Comparison of ENCODE assay signal across 38 cellular contexts in genomic region chr9:130632841-130633240, GRCh38. TPM values are rescaled to one million over a fixed set of nuclear protein-coding genes. Genes with fewer than 3 reads are reported as not detected.
"Had no signal": no experiment of that assay in that cellular context is flagged by ENCODE, and none has a peak within 500 bp of the region (broad histone marks: within the 10 kb centered on the region; RNA-seq: fewer than 3 reads in every experiment).

No MANE protein-coding gene starts in this region.

- H3K27ac Mint-ChIP-seq: activated CD4-positive, alpha-beta memory T cell treated with anti-CD3 and anti-CD28 coated beads for 36 hours; activated CD4-positive, alpha-beta T cell treated with anti-CD3 and anti-CD28 coated beads for 36 hours; activated CD4-positive, alpha-beta T cell treated with anti-CD3 and anti-CD28 coated beads, Interleukin-2, amount 10 ng/mL, durations not matched to agents 24 days and 14 days; activated CD8-positive, alpha-beta memory T cell treated with anti-CD3 and anti-CD28 coated beads, Interleukin-2, amount 10 ng/mL, durations not matched to agents 7 days and 5 days; activated CD8-positive, alpha-beta T cell treated with anti-CD3 and anti-CD28 coated beads, Interleukin-2, amount 10 ng/mL, durations not matched to agents 7 days and 5 days; activated naive CD8-positive, alpha-beta T cell; activated T-helper 17 cell treated with anti-CD3 and anti-CD28 coated beads, Interleukin-2, amount 50 U/mL, for 72 hours; T-helper 17 cell; T-helper 2 cell treated with Interferon-gamma antibody and Interleukin-4, amounts not matched to agents 5 μg/mL and 100 μg/mL, for 36 hours had no signal

- H3K4me3 ChIP-seq: esophagus squamous epithelium, gastroesophageal sphincter had no signal

- H3K27me3 ChIP-seq: brain microvascular endothelial cell, esophagus squamous epithelium, gastroesophageal sphincter had no signal

- DNase-seq: activated CD4-positive, alpha-beta memory T cell treated with anti-CD3 and anti-CD28 coated beads for 36 hours; activated CD4-positive, alpha-beta T cell treated with anti-CD3 and anti-CD28 coated beads for 36 hours; activated CD4-positive, alpha-beta T cell treated with anti-CD3 and anti-CD28 coated beads, Interleukin-2, amount 10 ng/mL, durations not matched to agents 24 days and 14 days; activated CD4-positive, CD25-positive, alpha-beta regulatory T cell; activated CD4-positive, CD25-positive, alpha-beta regulatory T cell treated with anti-CD3 and anti-CD28 coated beads, Interleukin-2, amount 50 U/mL, for 72 hours; activated CD8-positive, alpha-beta memory T cell treated with anti-CD3 and anti-CD28 coated beads, Interleukin-2, amount 10 ng/mL, durations not matched to agents 7 days and 5 days; activated CD8-positive, alpha-beta memory T cell treated with anti-CD3 and anti-CD28 coated beads, Interleukin-2, amount 50 U/mL, for 4 hours; activated CD8-positive, alpha-beta T cell treated with anti-CD3 and anti-CD28 coated beads, Interleukin-2, amount 10 ng/mL, durations not matched to agents 7 days and 5 days; activated effector memory CD4-positive, alpha-beta T cell treated with Interleukin-2 at 50 U/mL for 16 hours; activated gamma-delta T cell treated with Interleukin-2 at 50 U/mL for 16 hours; activated naive CD4-positive, alpha-beta T cell treated with anti-CD3 and anti-CD28 coated beads, Interleukin-2, amount 50 U/mL, for 16 hours; activated naive CD4-positive, alpha-beta T cell treated with Interleukin-2 at 50 U/mL for 16 hours; activated T-cell treated with anti-CD3 and anti-CD28 coated beads, Interleukin-2, amount 50 U/mL, for 4 hours; amniotic stem cell; anterior cingulate cortex; brain microvascular endothelial cell; cortex of kidney; dermis blood vessel endothelial cell; effector CD4-positive, alpha-beta T cell; effector memory CD8-positive, alpha-beta T cell; esophagus squamous epithelium; foreskin melanocyte; T-helper 1 cell; T-helper 17 cell; T1000 had no signal

- ATAC-seq: activated CD4-positive, alpha-beta T cell treated with anti-CD3 and anti-CD28 coated beads for 36 hours; activated CD8-positive, alpha-beta memory T cell treated with anti-CD3 and anti-CD28 coated beads, Interleukin-2, amount 10 ng/mL, durations not matched to agents 7 days and 5 days; activated CD8-positive, alpha-beta T cell treated with anti-CD3 and anti-CD28 coated beads, Interleukin-2, amount 10 ng/mL, durations not matched to agents 7 days and 5 days; activated T-cell treated with anti-CD3 and anti-CD28 coated beads, Interleukin-2, amount 50 U/mL, for 4 hours; activated T-helper 17 cell treated with anti-CD3 and anti-CD28 coated beads, Interleukin-2, amount 50 U/mL, for 72 hours; effector memory CD8-positive, alpha-beta T cell; gastroesophageal sphincter; T-helper 17 cell had no signal

- H3K27ac ChIP-seq: brain microvascular endothelial cell, epithelial cell of prostate, esophagus squamous epithelium, gastroesophageal sphincter had no signal

- H3K27me3 Mint-ChIP-seq: activated CD4-positive, alpha-beta memory T cell treated with anti-CD3 and anti-CD28 coated beads for 36 hours; activated CD4-positive, alpha-beta T cell treated with anti-CD3 and anti-CD28 coated beads for 36 hours; activated CD4-positive, alpha-beta T cell treated with anti-CD3 and anti-CD28 coated beads, Interleukin-2, amount 10 ng/mL, durations not matched to agents 24 days and 14 days; activated CD8-positive, alpha-beta memory T cell treated with anti-CD3 and anti-CD28 coated beads, Interleukin-2, amount 10 ng/mL, durations not matched to agents 7 days and 5 days; activated naive CD8-positive, alpha-beta T cell; activated T-helper 17 cell treated with anti-CD3 and anti-CD28 coated beads, Interleukin-2, amount 50 U/mL, for 72 hours; central memory CD8-positive, alpha-beta T cell; effector memory CD8-positive, alpha-beta T cell; T-helper 17 cell had no signal

- H3K4me3 Mint-ChIP-seq: activated CD4-positive, alpha-beta memory T cell treated with anti-CD3 and anti-CD28 coated beads for 36 hours; activated CD4-positive, alpha-beta T cell treated with anti-CD3 and anti-CD28 coated beads for 36 hours; activated CD4-positive, alpha-beta T cell treated with anti-CD3 and anti-CD28 coated beads, Interleukin-2, amount 10 ng/mL, durations not matched to agents 24 days and 14 days; activated CD8-positive, alpha-beta memory T cell treated with anti-CD3 and anti-CD28 coated beads, Interleukin-2, amount 10 ng/mL, durations not matched to agents 7 days and 5 days; activated CD8-positive, alpha-beta T cell treated with anti-CD3 and anti-CD28 coated beads, Interleukin-2, amount 10 ng/mL, durations not matched to agents 7 days and 5 days; activated naive CD8-positive, alpha-beta T cell; activated T-cell treated with anti-CD3 and anti-CD28 coated beads, Interleukin-2, amount 50 U/mL, for 4 hours; activated T-helper 17 cell treated with anti-CD3 and anti-CD28 coated beads, Interleukin-2, amount 50 U/mL, for 72 hours; central memory CD8-positive, alpha-beta T cell; effector memory CD8-positive, alpha-beta T cell; T-helper 17 cell; T-helper 2 cell treated with Interferon-gamma antibody and Interleukin-4, amounts not matched to agents 5 μg/mL and 100 μg/mL, for 36 hours had no signal

- H3K4me1 Mint-ChIP-seq: activated CD4-positive, alpha-beta T cell treated with anti-CD3 and anti-CD28 coated beads for 36 hours; activated CD4-positive, alpha-beta T cell treated with anti-CD3 and anti-CD28 coated beads, Interleukin-2, amount 10 ng/mL, durations not matched to agents 24 days and 14 days; activated CD8-positive, alpha-beta memory T cell treated with anti-CD3 and anti-CD28 coated beads, Interleukin-2, amount 10 ng/mL, durations not matched to agents 7 days and 5 days; activated T-helper 17 cell treated with anti-CD3 and anti-CD28 coated beads, Interleukin-2, amount 50 U/mL, for 72 hours; central memory CD8-positive, alpha-beta T cell had no signal

- H3K4me1 ChIP-seq: esophagus squamous epithelium, gastroesophageal sphincter had no signal

- H3K9me3 ChIP-seq: esophagus squamous epithelium, gastroesophageal sphincter had no signal

- H3K9me3 Mint-ChIP-seq: activated CD4-positive, alpha-beta memory T cell treated with anti-CD3 and anti-CD28 coated beads for 36 hours; activated CD4-positive, alpha-beta T cell treated with anti-CD3 and anti-CD28 coated beads, Interleukin-2, amount 10 ng/mL, durations not matched to agents 24 days and 14 days; activated T-cell treated with anti-CD3 and anti-CD28 coated beads, Interleukin-2, amount 50 U/mL, for 4 hours; activated T-helper 17 cell treated with anti-CD3 and anti-CD28 coated beads, Interleukin-2, amount 50 U/mL, for 72 hours; central memory CD8-positive, alpha-beta T cell; effector memory CD8-positive, alpha-beta T cell; T-helper 2 cell treated with Interferon-gamma antibody and Interleukin-4, amounts not matched to agents 5 μg/mL and 100 μg/mL, for 36 hours had no signal

RNA-seq across cellular contexts. Expression of gene PRDM12, which starts 31.6 kb away (rescaled TPM):
- total RNA-seq: activated CD8-positive, alpha-beta T cell treated with anti-CD3 and anti-CD28 coated beads, Interleukin-2, amount 10 ng/mL, durations not matched to agents 7 days and 5 days; bronchial epithelial cell; cardiac septum; cerebellum; dermis blood vessel endothelial cell; endothelial cell of umbilical vein; esophagus squamous epithelium; fibroblast of lung; fibroblast of villous mesenchyme; gastroesophageal sphincter; glomerular endothelial cell; T-helper 17 cell had no signal
- polyA plus RNA-seq: endothelial cell of umbilical vein, fibroblast of lung had no signal
